In genomic region chr3:119645813-119646212, GRCh38 we compare ENCODE assay signal across 21 cellular contexts. TPM values are rescaled to one million over a fixed set of nuclear protein-coding genes. Genes with fewer than 3 reads are reported as not detected.
DNase-seq lines count a peak whose midpoint lies in the region; ATAC-seq, FAIRE-seq and TF ChIP-seq lines count a peak whose summit lies in the region.
"Had no signal": no experiment of that assay in that cellular context is flagged by ENCODE, and none has a peak within 500 bp of the region (broad histone marks: within the 10 kb centered on the region; RNA-seq: fewer than 3 reads in every experiment).

No MANE protein-coding gene starts in this region.

- no peaks in the 10 kb centered on the region for H3K27me3 ChIP-seq in heart right ventricle
- H3K27me3 ChIP-seq in HepG2 (ENCODE audit: control insufficient read depth in 1 of 2, insufficient read depth in 2 of 2, low read length in 2 of 2), result no peaks in the 10 kb centered on the region
- H3K27me3 ChIP-seq in psoas muscle (ENCODE audit: insufficient read depth in 3 of 3, low read length in 2 of 3), result no peaks in the 10 kb centered on the region
- no peaks in the 10 kb centered on the region for H3K27me3 ChIP-seq in uterus
- H3K27me3 ChIP-seq in testis, result no peaks in the 10 kb centered on the region
- H3K27me3 ChIP-seq in CD4-positive, alpha-beta memory T cell (ENCODE audit: insufficient read depth, low read length), result no peaks in the 10 kb centered on the region
- H3K27me3 ChIP-seq: BE2C had no signal

- WGBS in heart right ventricle, 2 donors, result 70 to 75% methylated on average over 1 of the region's 1 CpG
- 13% methylated on average over 1 of the region's 1 CpG for WGBS in HepG2 (ENCODE audit: low lambda C conversion rate)
- WGBS in psoas muscle, 3 donors, result 93 to 100% (median 93%) methylated on average over 1 of the region's 1 CpG
- 33 to 74% methylated on average over 1 of the region's 1 CpG for WGBS in testis, 2 donors

- BruUV-seq in HepG2 (replicated peaks; lab: Mats Ljungman, UMichigan), result no TSS peak

- peak overlapping the region; percentile 53 for H3K4me2 ChIP-seq in HepG2 (ENCODE audit: low read depth, low read length)

- no peaks in the 10 kb centered on the region for H3K9me3 Mint-ChIP-seq in CD4-positive, alpha-beta memory T cell
- H3K9me3 Mint-ChIP-seq: CD4-positive, alpha-beta T cell; HFFc6 had no signal

- H3K79me2 ChIP-seq in HepG2 (ENCODE audit: insufficient read depth, low read length), result no peaks in the 10 kb centered on the region

- no peaks in the 10 kb centered on the region for H3K27me3 Mint-ChIP-seq in CD4-positive, alpha-beta memory T cell
- H3K27me3 Mint-ChIP-seq: CD4-positive, alpha-beta T cell had no signal

- H3K36me3 ChIP-seq in heart right ventricle, result peaks cover 0 to 79% (median 17%) of the 10 kb centered on the region in 9 donors
- no peaks in the 10 kb centered on the region for H3K36me3 ChIP-seq in HepG2 (replicated peaks in 1 of 2; ENCODE audit: control insufficient read depth in 1 of 2, insufficient read depth in 2 of 2, low read length in 2 of 2)
- peaks cover 7 to 88% of the 10 kb centered on the region in 2 donors for H3K36me3 ChIP-seq in psoas muscle (ENCODE audit: insufficient read depth in 1 of 2, low read depth in 1 of 2)
- H3K36me3 ChIP-seq in uterus, result no peaks in the 10 kb centered on the region
- H3K36me3 ChIP-seq in testis (ENCODE audit: low read depth, missing control alignments), result no peaks in the 10 kb centered on the region
- H3K36me3 ChIP-seq in CD4-positive, alpha-beta memory T cell (ENCODE audit: insufficient read depth, low read length), result peaks cover 4% of the 10 kb centered on the region

- no peak overlapping the region for H3K27ac Mint-ChIP-seq in CD4-positive, alpha-beta memory T cell
- H3K27ac Mint-ChIP-seq: CD4-positive, alpha-beta T cell; HFFc6 had no signal

- no peak overlapping the region for H3K4me3 ChIP-seq in heart right ventricle
- H3K4me3 ChIP-seq in HepG2 (replicated peaks in 1 of 3; ENCODE audit: insufficient read depth in 1 of 3, low read depth in 2 of 3, low read length in 3 of 3), result no peak overlapping the region; a peak in 1 of 6 replicates
- no peak overlapping the region for H3K4me3 ChIP-seq in psoas muscle
- H3K4me3 ChIP-seq in uterus, result no peak overlapping the region
- H3K4me3 ChIP-seq in testis, result no peak overlapping the region
- H3K4me3 ChIP-seq in CD4-positive, alpha-beta memory T cell (ENCODE audit: low read length in 2 of 2), result no peak overlapping the region
- H3K4me3 ChIP-seq: K562 had no signal

- H3K4me3 Mint-ChIP-seq in CD4-positive, alpha-beta memory T cell, result no peak overlapping the region
- H3K4me3 Mint-ChIP-seq: CD4-positive, alpha-beta T cell; HFFc6 had no signal

- no peak for TF ChIP-seq POLR2A in HepG2 (IDR thresholded peaks at IDR 0.05; ENCODE audit: insufficient read depth in 1 of 2, low read depth in 2 of 2, low read length in 2 of 2)
- TF ChIP-seq POLR2A in uterus (IDR thresholded peaks at IDR 0.05), result no peak
- TF ChIP-seq POLR2A in testis (IDR thresholded peaks at IDR 0.05), result no peak

- no peak for TF ChIP-seq CTCF in heart right ventricle (IDR thresholded peaks at IDR 0.05)
- no peak for TF ChIP-seq CTCF in HepG2 (CRISPR knock-in tag; IDR thresholded peaks at IDR 0.05)
- no peak for TF ChIP-seq CTCF in psoas muscle (IDR thresholded peaks at IDR 0.05)
- no peak for TF ChIP-seq CTCF in uterus (IDR thresholded peaks at IDR 0.05)
- no peak for TF ChIP-seq CTCF in testis (IDR thresholded peaks at IDR 0.05)

- no peak for TF ChIP-seq RAD21 in HepG2 (CRISPR knock-in tag; IDR thresholded peaks at IDR 0.05)

- in situ Hi-C loops in HepG2 (cut with HindIII; ENCODE audit: extremely low pct_ligation_motif_present, low pct_unique_long_range_greater_than_20kb), result no loop called here

- TF ChIP-seq EP300 in HepG2 (IDR thresholded peaks at IDR 0.05; ENCODE audit: low read depth in 2 of 2, low read length in 2 of 2) (no peak), HepG2 (CRISPR knock-in tag; IDR thresholded peaks at IDR 0.05; ENCODE audit: borderline replicate concordance) (no peak)

- no peak for ATAC-seq in heart right ventricle
- ATAC-seq in Right ventricle myocardium inferior, result no peak
- peak; percentile 93 for ATAC-seq in HepG2
- ATAC-seq in psoas muscle, result no peak
- no peak for ATAC-seq in HG02623 (IDR thresholded peaks at IDR 0.05; ENCODE audit: unreplicated experiment)
- ATAC-seq: K562, Panc1 had no signal

- POLR2A ChIA-PET in HepG2 (lab: Yijun Ruan, JAX), result no interaction called here
- POLR2A ChIA-PET in CD4-positive, alpha-beta memory T cell (lab: Charles Lee; ENCODE audit: partially characterized antibody), result no interaction called here

- no peaks in the 10 kb centered on the region for H4K20me1 ChIP-seq in HepG2 (ENCODE audit: insufficient read depth, low read length)

- CTCF ChIA-PET in HepG2 (lab: Yijun Ruan, JAX; ENCODE audit: low intra/inter-chr PET ratio, low total read pairs), result no interaction called here
- CTCF ChIA-PET in CD4-positive, alpha-beta memory T cell (lab: Charles Lee; ENCODE audit: partially characterized antibody), result no interaction called here

- H3K9me3 ChIP-seq in heart right ventricle (no peaks in the 10 kb centered on the region), HepG2 (ENCODE audit: low read length) (no peaks in the 10 kb centered on the region), psoas muscle (no peaks in the 10 kb centered on the region), uterus (no peaks in the 10 kb centered on the region), testis (no peaks in the 10 kb centered on the region)
- H3K9me3 ChIP-seq in CD4-positive, alpha-beta memory T cell (ENCODE audit: control insufficient read depth in 1 of 2, low read length in 2 of 2), result no peaks in the 10 kb centered on the region

- H3K27ac ChIP-seq in heart right ventricle (peak overlapping the region; percentile 38 to 98 (median 90)), HepG2 (ENCODE audit: extremely low read length, insufficient read depth, low read length) (peak overlapping the region; percentile 39), psoas muscle (peak overlapping the region; percentile 97), uterus (peak overlapping the region; percentile 66), testis (no peak overlapping the region)
- no peak overlapping the region for H3K27ac ChIP-seq in CD4-positive, alpha-beta memory T cell (ENCODE audit: low read depth, low read length)

- no peak overlapping the region for H3K9ac ChIP-seq in HepG2 (ENCODE audit: insufficient read depth, low read depth, low read length)

- no peaks in the 10 kb centered on the region for H3K4me1 Mint-ChIP-seq in CD4-positive, alpha-beta memory T cell

- H3K4me1 ChIP-seq in heart right ventricle (peaks cover 17 to 93% (median 78%) of the 10 kb centered on the region in 9 donors), HepG2 (ENCODE audit: insufficient read depth, low read length) (peaks cover 19% of the 10 kb centered on the region), psoas muscle (peaks cover 81% of the 10 kb centered on the region), uterus (peaks cover 0 to 5% of the 10 kb centered on the region in 2 donors), testis (peaks cover 9% of the 10 kb centered on the region)
- no peaks in the 10 kb centered on the region for H3K4me1 ChIP-seq in CD4-positive, alpha-beta memory T cell (ENCODE audit: insufficient read depth, low read length)

- DNase-seq in heart right ventricle, result no peak
- DNase-seq in Right ventricle myocardium inferior (ENCODE audit: missing footprints), result no peak
- peak; percentile 63 for DNase-seq in HepG2 (ENCODE audit: low spot score)
- DNase-seq in psoas muscle, result no peak
- no peak for DNase-seq in uterus
- DNase-seq in testis, result no peak
- DNase-seq in CD4-positive, alpha-beta memory T cell, result no peak
- DNase-seq: BE2C; CD4-positive, alpha-beta T cell; DMS153; GDM1; H7; HFFc6; NCI-H1092 treated with DMSO at 0.1 percent for 48 hours; NCI-H2081 treated with DMSO at 0.1 percent for 48 hours had no signal

- H3K36me3 Mint-ChIP-seq in CD4-positive, alpha-beta memory T cell, result peaks cover 56 to 65% of the 10 kb centered on the region in 2 donors

- FAIRE-seq in HepG2 (lab: Jason Lieb, UNC), result peak; percentile 68
- FAIRE-seq: A204.1, K562 had no signal

- intact Hi-C loops in heart right ventricle (cut with DNase I), result no loop called here
- intact Hi-C loops in Right ventricle myocardium inferior (cut with DNase I), result no loop called here
- intact Hi-C loops in HepG2 (cut with micrococcal nuclease; ENCODE audit: unreplicated experiment), result no loop called here
- intact Hi-C loops in psoas muscle (cut with DNase I), result no loop called here
- intact Hi-C loops in uterus (cut with DNase I; ENCODE audit: low total_unique reads), result no loop called here
- intact Hi-C loops in testis (cut with DNase I; ENCODE audit: low total_unique reads), result no loop called here
- intact Hi-C loops in CD4-positive, alpha-beta memory T cell (cut with micrococcal nuclease), result no loop called here

- H2AFZ ChIP-seq in HepG2 (ENCODE audit: low read length), result peak overlapping the region; percentile 80

RNA-seq across cellular contexts. Expression of gene POPDC2, which starts 14.6 kb away (rescaled TPM):
- 100 to 1,000 TPM; 598 to 928 (median 732) TPM for total RNA-seq in heart right ventricle
- polyA plus RNA-seq in heart right ventricle, result 100 to 1,000 TPM; 351 to 805 TPM
- total RNA-seq in Right ventricle myocardium inferior, result 605 TPM
- total RNA-seq in HepG2 (2016; rRNA removed; fragmentation: Illumina TruSeq; extraction: Trizol), result 0.18 TPM in 1 of 2 replicates, not detected in the other
- not detected in 2 replicates for total RNA-seq in HepG2 (2016; cell fraction: cytosol; rRNA removed; fragmentation: Illumina TruSeq; extraction: Trizol; ENCODE audit: low read depth)
- total RNA-seq in HepG2 (2016; cell fraction: insoluble cytoplasmic fraction; rRNA removed; fragmentation: Illumina TruSeq; extraction: Trizol), result 0.10 and 0.32 TPM in 2 replicates
- total RNA-seq in HepG2 (2016; cell fraction: membrane; rRNA removed; fragmentation: Illumina TruSeq; extraction: Trizol), result 0.25 TPM in 1 of 2 replicates, not detected in the other
- 0.47 and 0.97 TPM in 2 replicates for total RNA-seq in HepG2 (2016; cell fraction: nucleus; rRNA removed; fragmentation: Illumina TruSeq; extraction: Trizol)
- polyA plus RNA-seq in HepG2 (2011; rRNA removed), result 0.55 and 0.58 TPM in 2 replicates
- polyA plus RNA-seq in HepG2 (2011; cell fraction: cytosol; rRNA removed), result 0.13 and 0.26 TPM in 2 replicates
- 1.2 and 2.5 TPM in 2 replicates for polyA plus RNA-seq in HepG2 (2011; cell fraction: nucleus; rRNA removed)
- 0.28 and 0.46 TPM in 2 replicates for polyA plus RNA-seq in HepG2 (2012)
- polyA plus RNA-seq in HepG2 (2016; cell fraction: cytosol; fragmentation: Illumina TruSeq; extraction: Trizol; ENCODE audit: low read depth), result not detected in 2 replicates
- 0.13 and 0.19 TPM in 2 replicates for polyA plus RNA-seq in HepG2 (2016; cell fraction: insoluble cytoplasmic fraction; fragmentation: Illumina TruSeq; extraction: Trizol; ENCODE audit: low read depth)
- not detected in 2 replicates for polyA plus RNA-seq in HepG2 (2016; cell fraction: membrane; fragmentation: Illumina TruSeq; extraction: Trizol; ENCODE audit: low read depth)
- polyA plus RNA-seq in HepG2 (2016; cell fraction: nucleus; fragmentation: Illumina TruSeq; extraction: Trizol; ENCODE audit: insufficient read depth, low read depth), result 1.1 and 2.1 TPM in 2 replicates
- 0.21 and 2.3 TPM in 2 replicates for polyA minus RNA-seq in HepG2 (2011; rRNA and poly(A)+ RNA removed; ENCODE audit: low replicate concordance)
- not detected in 2 replicates for polyA minus RNA-seq in HepG2 (2011; cell fraction: cytosol; rRNA and poly(A)+ RNA removed)
- 2.2 and 3.1 TPM in 2 replicates for polyA minus RNA-seq in HepG2 (2011; cell fraction: nucleus; rRNA and poly(A)+ RNA removed)
- 100 to 1,000 TPM; 103 to 205 (median 149) TPM for total RNA-seq in psoas muscle
- polyA plus RNA-seq in psoas muscle, result 100 to 1,000 TPM in 1 of 3 donors, 10 to 100 TPM in 2; 30.7 to 140 (median 75.8) TPM
- 10 to 100 TPM in 1 of 4 donors, 1 to 10 TPM in 3; 4.9 to 35.3 (median 7.9) TPM for total RNA-seq in uterus
- total RNA-seq in testis, result 1 to 10 TPM; 4.1 to 5.7 TPM
- polyA plus RNA-seq in testis (ENCODE audit: insufficient read depth, low read depth, low replicate concordance), result 8.0 TPM
- 1 to 10 TPM; 7.3 to 7.4 TPM for total RNA-seq in CD4-positive, alpha-beta memory T cell
- polyA plus RNA-seq in CD4-positive, alpha-beta memory T cell, result 1 to 10 TPM; 2.0 to 2.6 TPM
- total RNA-seq: K562, NCI-H460 had no signal

RNA-seq across cellular contexts. Expression of gene COX17, which starts 31.4 kb away (rescaled TPM):
- total RNA-seq in heart right ventricle (100 to 1,000 TPM in 6 of 10 donors, 10 to 100 TPM in 4; 76.2 to 175 (median 107) TPM), Right ventricle myocardium inferior (167 TPM), HepG2 (2016; rRNA removed; fragmentation: Illumina TruSeq; extraction: Trizol) (51.0 and 66.2 TPM in 2 replicates), psoas muscle (100 to 1,000 TPM in 3 of 4 donors, 10 to 100 TPM in 1; 89.5 to 180 (median 127) TPM), uterus (10 to 100 TPM in 2 of 4 donors, 1 to 10 TPM in 2; 3.1 to 56.5 (median 23.1) TPM), testis (10 to 100 TPM; 35.4 to 39.1 TPM)
- polyA plus RNA-seq in heart right ventricle (100 to 1,000 TPM; 228 to 733 TPM), HepG2 (2011; rRNA removed) (34.3 and 41.4 TPM in 2 replicates), psoas muscle (100 to 1,000 TPM; 166 to 330 (median 304) TPM), testis (ENCODE audit: insufficient read depth, low read depth, low replicate concordance) (81.7 TPM)
- 38.5 and 43.1 TPM in 2 replicates for total RNA-seq in HepG2 (2016; cell fraction: cytosol; rRNA removed; fragmentation: Illumina TruSeq; extraction: Trizol; ENCODE audit: low read depth)
- 55.5 and 63.3 TPM in 2 replicates for total RNA-seq in HepG2 (2016; cell fraction: insoluble cytoplasmic fraction; rRNA removed; fragmentation: Illumina TruSeq; extraction: Trizol)
- total RNA-seq in HepG2 (2016; cell fraction: membrane; rRNA removed; fragmentation: Illumina TruSeq; extraction: Trizol), result 51.7 and 64.0 TPM in 2 replicates
- total RNA-seq in HepG2 (2016; cell fraction: nucleus; rRNA removed; fragmentation: Illumina TruSeq; extraction: Trizol), result 20.8 and 27.4 TPM in 2 replicates
- polyA plus RNA-seq in HepG2 (2011; cell fraction: cytosol; rRNA removed), result 19.2 and 23.8 TPM in 2 replicates
- polyA plus RNA-seq in HepG2 (2011; cell fraction: nucleus; rRNA removed), result 7.0 and 8.8 TPM in 2 replicates
- polyA plus RNA-seq in HepG2 (2012), result 39.2 and 39.8 TPM in 2 replicates
- 52.8 and 70.6 TPM in 2 replicates for polyA plus RNA-seq in HepG2 (2016; cell fraction: cytosol; fragmentation: Illumina TruSeq; extraction: Trizol; ENCODE audit: low read depth)
- polyA plus RNA-seq in HepG2 (2016; cell fraction: insoluble cytoplasmic fraction; fragmentation: Illumina TruSeq; extraction: Trizol; ENCODE audit: low read depth), result 95.8 and 101 TPM in 2 replicates
- polyA plus RNA-seq in HepG2 (2016; cell fraction: membrane; fragmentation: Illumina TruSeq; extraction: Trizol; ENCODE audit: low read depth), result 68.1 and 83.6 TPM in 2 replicates
- polyA plus RNA-seq in HepG2 (2016; cell fraction: nucleus; fragmentation: Illumina TruSeq; extraction: Trizol; ENCODE audit: insufficient read depth, low read depth), result 44.3 and 48.4 TPM in 2 replicates
- polyA minus RNA-seq in HepG2 (2011; rRNA and poly(A)+ RNA removed; ENCODE audit: low replicate concordance), result 7.3 and 16.0 TPM in 2 replicates
- polyA minus RNA-seq in HepG2 (2011; cell fraction: cytosol; rRNA and poly(A)+ RNA removed), result 5.7 and 6.1 TPM in 2 replicates
- 23.8 and 24.9 TPM in 2 replicates for polyA minus RNA-seq in HepG2 (2011; cell fraction: nucleus; rRNA and poly(A)+ RNA removed)
- total RNA-seq in CD4-positive, alpha-beta memory T cell, result 10 to 100 TPM; 46.1 to 48.9 TPM
- 10 to 100 TPM; 78.4 to 88.2 TPM for polyA plus RNA-seq in CD4-positive, alpha-beta memory T cell

RNA-seq across cellular contexts. Expression of gene PLA1A, which starts 48.1 kb away (rescaled TPM):
- total RNA-seq in heart right ventricle (10 to 100 TPM in 1 of 10 donors, 1 to 10 TPM in 6, under 1 TPM in 3; 0.55 to 19.3 (median 1.9) TPM), Right ventricle myocardium inferior (2.0 TPM), HepG2 (2016; rRNA removed; fragmentation: Illumina TruSeq; extraction: Trizol) (0.11 TPM in 1 of 2 replicates, not detected in the other), psoas muscle (10 to 100 TPM in 1 of 4 donors, 1 to 10 TPM in 3; 2.3 to 11.7 (median 5.8) TPM), uterus (10 to 100 TPM in 3 of 4 donors, not detected in 1; 11.9 to 37.1 (median 16.5) TPM), testis (1 to 10 TPM in 1 of 2 donors, under 1 TPM in 1; 0.87 to 2.7 TPM)
- polyA plus RNA-seq in heart right ventricle (1 to 10 TPM; 1.1 to 3.7 TPM), HepG2 (2011; rRNA removed) (0.16 and 0.18 TPM in 2 replicates), psoas muscle (1 to 10 TPM; 1.1 to 2.5 (median 2.4) TPM), testis (ENCODE audit: insufficient read depth, low read depth, low replicate concordance) (8.7 TPM)
- not detected in 2 replicates for total RNA-seq in HepG2 (2016; cell fraction: cytosol; rRNA removed; fragmentation: Illumina TruSeq; extraction: Trizol; ENCODE audit: low read depth)
- not detected in 2 replicates for total RNA-seq in HepG2 (2016; cell fraction: insoluble cytoplasmic fraction; rRNA removed; fragmentation: Illumina TruSeq; extraction: Trizol)
- total RNA-seq in HepG2 (2016; cell fraction: membrane; rRNA removed; fragmentation: Illumina TruSeq; extraction: Trizol), result not detected in 2 replicates
- total RNA-seq in HepG2 (2016; cell fraction: nucleus; rRNA removed; fragmentation: Illumina TruSeq; extraction: Trizol), result not detected in 2 replicates
- 0.14 and 0.15 TPM in 2 replicates for polyA plus RNA-seq in HepG2 (2011; cell fraction: cytosol; rRNA removed)
- polyA plus RNA-seq in HepG2 (2011; cell fraction: nucleus; rRNA removed), result 0.28 TPM in 1 of 2 replicates, not detected in the other
- 0.09 and 0.15 TPM in 2 replicates for polyA plus RNA-seq in HepG2 (2012)
- polyA plus RNA-seq in HepG2 (2016; cell fraction: cytosol; fragmentation: Illumina TruSeq; extraction: Trizol; ENCODE audit: low read depth), result not detected in 2 replicates
- not detected in 2 replicates for polyA plus RNA-seq in HepG2 (2016; cell fraction: insoluble cytoplasmic fraction; fragmentation: Illumina TruSeq; extraction: Trizol; ENCODE audit: low read depth)
- not detected in 2 replicates for polyA plus RNA-seq in HepG2 (2016; cell fraction: membrane; fragmentation: Illumina TruSeq; extraction: Trizol; ENCODE audit: low read depth)
- polyA plus RNA-seq in HepG2 (2016; cell fraction: nucleus; fragmentation: Illumina TruSeq; extraction: Trizol; ENCODE audit: insufficient read depth, low read depth), result not detected in 2 replicates
- 0.14 and 0.82 TPM in 2 replicates for polyA minus RNA-seq in HepG2 (2011; rRNA and poly(A)+ RNA removed; ENCODE audit: low replicate concordance)
- polyA minus RNA-seq in HepG2 (2011; cell fraction: cytosol; rRNA and poly(A)+ RNA removed), result not detected in 2 replicates
- not detected in 2 replicates for polyA minus RNA-seq in HepG2 (2011; cell fraction: nucleus; rRNA and poly(A)+ RNA removed)
- total RNA-seq in CD4-positive, alpha-beta memory T cell, result not detected
- polyA plus RNA-seq in CD4-positive, alpha-beta memory T cell, result not detected
- total RNA-seq: CD4-positive, alpha-beta T cell; Daoy; H7; HFFc6; K562; NCI-H460 had no signal
- polyA plus RNA-seq: K562 had no signal

RNA-seq across cellular contexts. Expression of gene CFAP91, which starts 57.0 kb away (rescaled TPM):
- total RNA-seq in heart right ventricle (under 1 TPM; 0.19 to 0.92 (median 0.49) TPM), Right ventricle myocardium inferior (0.70 TPM), HepG2 (2016; rRNA removed; fragmentation: Illumina TruSeq; extraction: Trizol) (not detected in 2 replicates), psoas muscle (under 1 TPM in 3 of 4 donors, not detected in 1; 0.52 to 0.88 (median 0.57) TPM), uterus (10 to 100 TPM in 3 of 4 donors, 1 to 10 TPM in 1; 9.1 to 58.4 (median 28.5) TPM), testis (10 to 100 TPM; 28.3 to 47.6 TPM)
- polyA plus RNA-seq in heart right ventricle (1 to 10 TPM in 1 of 2 donors, under 1 TPM in 1; 0.25 to 1.6 TPM), HepG2 (2011; rRNA removed) (not detected in 2 replicates), psoas muscle (under 1 TPM; 0.09 to 0.72 (median 0.13) TPM), testis (ENCODE audit: insufficient read depth, low read depth, low replicate concordance) (58.0 TPM)
- not detected in 2 replicates for total RNA-seq in HepG2 (2016; cell fraction: cytosol; rRNA removed; fragmentation: Illumina TruSeq; extraction: Trizol; ENCODE audit: low read depth)
- not detected in 2 replicates for total RNA-seq in HepG2 (2016; cell fraction: insoluble cytoplasmic fraction; rRNA removed; fragmentation: Illumina TruSeq; extraction: Trizol)
- not detected in 2 replicates for total RNA-seq in HepG2 (2016; cell fraction: membrane; rRNA removed; fragmentation: Illumina TruSeq; extraction: Trizol)
- not detected in 2 replicates for total RNA-seq in HepG2 (2016; cell fraction: nucleus; rRNA removed; fragmentation: Illumina TruSeq; extraction: Trizol)
- polyA plus RNA-seq in HepG2 (2011; cell fraction: cytosol; rRNA removed), result not detected in 2 replicates
- not detected in 2 replicates for polyA plus RNA-seq in HepG2 (2011; cell fraction: nucleus; rRNA removed)
- polyA plus RNA-seq in HepG2 (2012), result not detected in 2 replicates
- polyA plus RNA-seq in HepG2 (2016; cell fraction: cytosol; fragmentation: Illumina TruSeq; extraction: Trizol; ENCODE audit: low read depth), result not detected in 2 replicates
- not detected in 2 replicates for polyA plus RNA-seq in HepG2 (2016; cell fraction: insoluble cytoplasmic fraction; fragmentation: Illumina TruSeq; extraction: Trizol; ENCODE audit: low read depth)
- polyA plus RNA-seq in HepG2 (2016; cell fraction: membrane; fragmentation: Illumina TruSeq; extraction: Trizol; ENCODE audit: low read depth), result not detected in 2 replicates
- not detected in 2 replicates for polyA plus RNA-seq in HepG2 (2016; cell fraction: nucleus; fragmentation: Illumina TruSeq; extraction: Trizol; ENCODE audit: insufficient read depth, low read depth)
- not detected in 2 replicates for polyA minus RNA-seq in HepG2 (2011; rRNA and poly(A)+ RNA removed; ENCODE audit: low replicate concordance)
- not detected in 2 replicates for polyA minus RNA-seq in HepG2 (2011; cell fraction: cytosol; rRNA and poly(A)+ RNA removed)
- polyA minus RNA-seq in HepG2 (2011; cell fraction: nucleus; rRNA and poly(A)+ RNA removed), result not detected in 2 replicates
- total RNA-seq in CD4-positive, alpha-beta memory T cell, result under 1 TPM in 1 of 2 experiments, not detected in 1; 0.58 TPM
- under 1 TPM in 1 of 2 donors, not detected in 1; 0.48 TPM for polyA plus RNA-seq in CD4-positive, alpha-beta memory T cell
- total RNA-seq: CD4-positive, alpha-beta T cell; HFFc6; K562; NCI-H460 had no signal
- polyA plus RNA-seq: K562 had no signal

Comparison
In these comparisons a context has a peak if more than half of its experiments do, and no peak if none do; other contexts are left out.
1. H3K27ac ChIP-seq: peak in heart right ventricle (10 of 10), HepG2 (single experiment), psoas muscle (single experiment) and uterus (2 of 2); none in testis (0 of 2) and CD4-positive, alpha-beta memory T cell (single experiment).